In genomic region chr6:2576499-2576898, GRCh38 we compare ENCODE assay signal across 20 cellular contexts.
"Had no signal": no experiment of that assay in that cellular context is flagged by ENCODE, and none has a peak within 500 bp of the region (broad histone marks: within the 10 kb centered on the region; RNA-seq: fewer than 3 reads in every experiment).

No MANE protein-coding gene starts in this region.

- ATAC-seq: activated CD8-positive, alpha-beta memory T cell treated with anti-CD3 and anti-CD28 coated beads, Interleukin-2, amount 10 ng/mL, durations not matched to agents 7 days and 5 days; activated T-cell treated with anti-CD3 and anti-CD28 coated beads, Interleukin-2, amount 50 U/mL, for 4 hours; T-helper 17 cell; WTC11 had no signal

- H3K9me3 ChIP-seq: SJSA1 had no signal

- DNase-seq: activated CD4-positive, alpha-beta T cell treated with anti-CD3 and anti-CD28 coated beads for 48 hours; activated CD4-positive, alpha-beta T cell treated with anti-CD3 and anti-CD28 coated beads, Interleukin-2, amount 50 U/mL, for 48 hours; activated CD4-positive, CD25-positive, alpha-beta regulatory T cell treated with anti-CD3 and anti-CD28 coated beads, Interleukin-2, amount 50 U/mL, for 72 hours; activated CD8-positive, alpha-beta memory T cell treated with anti-CD3 and anti-CD28 coated beads, Interleukin-2, amount 10 ng/mL, durations not matched to agents 7 days and 5 days; activated gamma-delta T cell; activated naive CD4-positive, alpha-beta T cell treated with anti-CD3 and anti-CD28 coated beads for 36 hours; activated T-cell treated with anti-CD3 and anti-CD28 coated beads, Interleukin-2, amount 50 U/mL, for 4 hours; amygdala; KG1; NCI-H1048; NCI-H2081; NCI-H446; NCI-H524; SHP77; T-helper 17 cell; T-helper 9 cell had no signal

- H3K36me3 ChIP-seq: SJSA1 had no signal

- FAIRE-seq: astrocyte, RCC 7860 had no signal

- H3K4me3 ChIP-seq: SJSA1 had no signal

- H3K27ac ChIP-seq: SJSA1 had no signal
